Comparison of ENCODE assay signal across 8 cellular contexts in the genomic region with DNA sequence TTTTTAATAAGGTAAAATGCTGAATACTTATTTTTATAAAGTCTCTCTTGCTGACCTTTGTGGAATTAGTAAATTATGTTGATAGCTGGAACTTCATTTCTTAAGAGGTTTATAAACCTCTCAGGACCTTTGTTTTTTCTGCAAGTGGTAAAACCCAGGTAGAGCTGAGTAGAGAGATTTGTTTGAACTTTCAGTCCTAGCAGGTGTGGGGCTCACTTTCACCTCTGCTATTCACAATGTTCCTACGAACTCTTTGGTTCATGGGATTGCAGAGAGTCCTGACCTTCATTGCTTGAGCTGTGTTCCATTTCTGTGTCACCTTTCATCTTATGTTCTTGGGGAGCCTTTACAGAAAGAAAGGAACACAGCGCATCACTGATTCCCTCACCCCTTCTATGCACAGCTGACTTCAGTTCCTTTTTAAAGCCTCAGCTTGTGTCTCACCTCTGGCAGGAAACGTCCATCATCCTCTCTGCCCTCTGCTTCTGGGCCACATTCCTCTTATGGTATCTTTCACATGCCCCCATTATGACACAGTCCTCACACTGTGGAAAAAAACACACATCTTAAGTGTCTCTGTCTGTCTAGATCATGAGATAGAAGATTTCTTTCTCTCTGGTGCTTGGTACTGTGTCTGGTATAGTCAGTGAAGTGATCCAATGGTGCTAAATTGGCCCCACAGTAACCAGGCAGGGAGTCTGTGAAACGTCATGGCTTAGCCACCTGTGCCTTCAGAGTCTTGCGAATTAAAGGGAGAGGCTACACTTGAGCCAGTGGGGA.
DNase-seq lines count a peak whose midpoint lies in the region; ATAC-seq and TF ChIP-seq lines count a peak whose summit lies in the region.

No MANE protein-coding gene starts in this region.

- intact Hi-C loops in thyroid gland (cut with DNase I) = no loop called here

- peaks cover 0 to 3% of the 10 kb centered on the region in 2 donors for H3K4me1 ChIP-seq in thyroid gland

- no peak overlapping the region for H3K27ac ChIP-seq in thyroid gland

- no peaks in the 10 kb centered on the region for H3K36me3 ChIP-seq in thyroid gland

- H3K4me3 ChIP-seq in choroid plexus epithelial cell (ENCODE audit: low read depth, low read length) (no peak overlapping the region), thyroid gland (replicated peaks in 1 of 3) (no peak overlapping the region)

- no peaks in the 10 kb centered on the region for H3K27me3 ChIP-seq in thyroid gland

- no peak for TF ChIP-seq CTCF in choroid plexus epithelial cell (conservative IDR thresholded peaks at IDR 0.05; ENCODE audit: low read depth, low read length)
- no peak for TF ChIP-seq CTCF in thyroid gland (IDR thresholded peaks at IDR 0.05)

- no peaks in the 10 kb centered on the region for H3K9me3 ChIP-seq in thyroid gland

- peak; percentile 19 for DNase-seq in choroid plexus epithelial cell (ENCODE audit: low read depth)
- no peak for DNase-seq in thyroid gland
- DNase-seq in ecto neural progenitor cell (ENCODE audit: low spot score) = no peak
- no peak for DNase-seq in DMS79 (lab: John Stamatoyannopoulos, UW)
- DNase-seq in KG1 (lab: John Stamatoyannopoulos, UW) = no peak

- peak; percentile 90 for ATAC-seq in GM18502 (IDR thresholded peaks at IDR 0.05; ENCODE audit: poor library complexity, unreplicated experiment)
- peak; percentile 94 for ATAC-seq in GM21576 (IDR thresholded peaks at IDR 0.05; ENCODE audit: unreplicated experiment)
- ATAC-seq in HG03571 (IDR thresholded peaks at IDR 0.05; ENCODE audit: unreplicated experiment) = peak; percentile 68

- TF ChIP-seq POLR2A in thyroid gland (IDR thresholded peaks at IDR 0.05) = no peak

- 65 to 69% methylated on average over 5 of the region's 5 CpGs for WGBS in thyroid gland, 2 donors
